Comparison of ENCODE assay signal across 12 cellular contexts in genomic region chrX:103716967-103717366, GRCh38. TPM values are rescaled to one million over a fixed set of nuclear protein-coding genes. Genes with fewer than 3 reads are reported as not detected.
A peak's percentile ranks its signal among the peaks of the same experiment; 100 is the strongest.
DNase-seq lines count a peak whose midpoint lies in the region; ATAC-seq, FAIRE-seq and TF ChIP-seq lines count a peak whose summit lies in the region.
"Had no signal": no experiment of that assay in that cellular context is flagged by ENCODE, and none has a peak within 500 bp of the region (broad histone marks: within the 10 kb centered on the region; RNA-seq: fewer than 3 reads in every experiment).

No MANE protein-coding gene starts in this region.

- H3K9me3 ChIP-seq in endothelial cell of umbilical vein (replicated peaks; ENCODE audit: control insufficient read depth, insufficient read depth, low read length) (no peaks in the 10 kb centered on the region), mucosa of rectum (ENCODE audit: control insufficient read depth in 2 of 2, low read length in 2 of 2) (no peaks in the 10 kb centered on the region)

- H3K4me1 ChIP-seq in endothelial cell of umbilical vein (ENCODE audit: control insufficient read depth, extremely low read depth, insufficient read depth, low read length) = no peaks in the 10 kb centered on the region
- H3K4me1 ChIP-seq in mucosa of rectum (ENCODE audit: control insufficient read depth in 2 of 2, insufficient read depth in 2 of 2, low read length in 2 of 2) = peaks cover 0 to 5% of the 10 kb centered on the region in 2 donors

- H3K27ac ChIP-seq in endothelial cell of umbilical vein (ENCODE audit: insufficient read depth, low read depth, low read length) = no peak overlapping the region
- peak overlapping the region; percentile 73 to 77 for H3K27ac ChIP-seq in mucosa of rectum (ENCODE audit: low read depth in 2 of 2, low read length in 2 of 2)
- H3K27ac ChIP-seq in coronary artery = peak overlapping the region in 1 of 2 donors; percentile 11

- dilution Hi-C loops in endothelial cell of umbilical vein (cut with MboI; ENCODE audit: extremely low pct_ligation_motif_present, low sequenced_read_pairs) = no loop called here

- H3K4me2 ChIP-seq in endothelial cell of umbilical vein (ENCODE audit: insufficient read depth, low read length) = no peak overlapping the region

- CTCF ChIA-PET in endothelial cell of umbilical vein (lab: Charles Lee) = no interaction called here

- H3K9me1 ChIP-seq in endothelial cell of umbilical vein (replicated peaks; ENCODE audit: control insufficient read depth, extremely low read depth, insufficient read depth, low read length) = no peaks in the 10 kb centered on the region

- no peak for TF ChIP-seq POLR2A in endothelial cell of umbilical vein (IDR thresholded peaks at IDR 0.05; ENCODE audit: low read depth, low read length)

- H4K20me1 ChIP-seq in endothelial cell of umbilical vein (replicated peaks; ENCODE audit: control insufficient read depth, extremely low read depth, insufficient read depth, low read length) = no peaks in the 10 kb centered on the region

- ATAC-seq in HG02763 (IDR thresholded peaks at IDR 0.05; ENCODE audit: unreplicated experiment) = no peak
- ATAC-seq: CD8-positive, alpha-beta T cell had no signal

- peak; percentile 74 for FAIRE-seq in endothelial cell of umbilical vein (lab: Jason Lieb, UNC)
- FAIRE-seq: HTR-8/SVneo had no signal

- no peak overlapping the region for H2AFZ ChIP-seq in endothelial cell of umbilical vein (ENCODE audit: low read depth, low read length)

- no peak for TF ChIP-seq CTCF in endothelial cell of umbilical vein (IDR thresholded peaks at IDR 0.05; ENCODE audit: extremely low read depth in 1 of 2, insufficient read depth in 1 of 2, low read depth in 1 of 2, low read length in 2 of 2)
- TF ChIP-seq CTCF in coronary artery (IDR thresholded peaks at IDR 0.05) = no peak

- POLR2A ChIA-PET in endothelial cell of umbilical vein (lab: Charles Lee) = no interaction called here

- H3K36me3 ChIP-seq in endothelial cell of umbilical vein (ENCODE audit: control insufficient read depth in 2 of 2, extremely low read depth in 1 of 2, insufficient read depth in 2 of 2, low read length in 2 of 2) = no peaks in the 10 kb centered on the region
- no peaks in the 10 kb centered on the region for H3K36me3 ChIP-seq in mucosa of rectum (ENCODE audit: control insufficient read depth in 2 of 2, insufficient read depth in 2 of 2, low read length in 2 of 2)

- no peak overlapping the region for H3K9ac ChIP-seq in endothelial cell of umbilical vein (replicated peaks; ENCODE audit: extremely low read depth, insufficient read depth, low read length)
- H3K9ac ChIP-seq in mucosa of rectum (ENCODE audit: low read depth in 1 of 2, low read length in 2 of 2) = no peak overlapping the region

- DNase-seq in AG08395 (ENCODE audit: low spot score) = peak; percentile 55
- DNase-seq in M059J (ENCODE audit: low read depth) = peak; percentile 85
- DNase-seq in endothelial cell of umbilical vein (ENCODE audit: low read depth, low spot score) = peak; percentile 12
- no peak for DNase-seq in pons (ENCODE audit: low spot score)
- DNase-seq in DMS114 treated with DMSO at 0.1 percent for 48 hours (lab: John Stamatoyannopoulos, UW; ENCODE audit: unreplicated experiment) = no peak
- no peak for DNase-seq in coronary artery (ENCODE audit: low spot score)
- DNase-seq: CD8-positive, alpha-beta T cell; NCI-H1694 treated with DMSO at 0.1 percent for 48 hours; OCI-M1 had no signal

- BruUV-seq in endothelial cell of umbilical vein (replicated peaks; lab: Mats Ljungman, UMichigan) = no TSS peak

- intact Hi-C loops in endothelial cell of umbilical vein (cut with micrococcal nuclease) = no loop called here

- H3K79me2 ChIP-seq in endothelial cell of umbilical vein (ENCODE audit: control insufficient read depth, insufficient read depth, low read length) = no peaks in the 10 kb centered on the region

- H3K27me3 ChIP-seq in endothelial cell of umbilical vein (ENCODE audit: control insufficient read depth in 2 of 2, insufficient read depth in 2 of 2, low read length in 2 of 2) = no peaks in the 10 kb centered on the region
- no peaks in the 10 kb centered on the region for H3K27me3 ChIP-seq in mucosa of rectum (ENCODE audit: control insufficient read depth in 2 of 2, insufficient read depth in 2 of 2, low read length in 2 of 2)

- H3K4me3 ChIP-seq in endothelial cell of umbilical vein (replicated peaks in 1 of 3; ENCODE audit: insufficient read depth in 1 of 3, low read depth in 1 of 3, low read length in 3 of 3) = no peak overlapping the region
- H3K4me3 ChIP-seq in mucosa of rectum (ENCODE audit: low read length in 2 of 2) = peak overlapping the region in 1 of 2 donors; percentile 20
- no peak overlapping the region for H3K4me3 ChIP-seq in coronary artery

TF ChIP-seq in endothelial cell of umbilical vein, 7 proteins besides CTCF, POLR2A, EP300 and RAD21:
- TF ChIP-seq POLR2AphosphoS5 (IDR thresholded peaks at IDR 0.05; ENCODE audit: insufficient read depth, low read depth, low read length) (no peak), FOS (IDR thresholded peaks at IDR 0.05; ENCODE audit: borderline replicate concordance, insufficient read depth, low read length) (peak; percentile 20)

RNA-seq across cellular contexts. Expression of gene TMEM31, which starts 6.3 kb away (rescaled TPM):
- total RNA-seq in M059J (2014; rRNA removed; shearing (Covaris generic)) = not detected in 2 replicates
- total RNA-seq in endothelial cell of umbilical vein = not detected in 2 replicates
- 0.19 TPM in 1 of 2 replicates, not detected in the other for polyA plus RNA-seq in endothelial cell of umbilical vein
- not detected in 2 replicates for polyA plus RNA-seq in endothelial cell of umbilical vein (2011; cell fraction: cytosol; rRNA removed)
- polyA plus RNA-seq in endothelial cell of umbilical vein (2011; cell fraction: nucleus; rRNA removed) = not detected in 2 replicates
- polyA plus RNA-seq in endothelial cell of umbilical vein (2012) = not detected in 2 replicates
- not detected in 2 replicates for polyA minus RNA-seq in endothelial cell of umbilical vein
- polyA minus RNA-seq in endothelial cell of umbilical vein (2011; cell fraction: cytosol; rRNA and poly(A)+ RNA removed) = not detected
- polyA minus RNA-seq in endothelial cell of umbilical vein (2011; cell fraction: nucleus; rRNA and poly(A)+ RNA removed) = not detected in 2 replicates
- total RNA-seq: CD8-positive, alpha-beta T cell had no signal

RNA-seq across cellular contexts. Expression of gene MORF4L2, which starts 30.5 kb away (rescaled TPM):
- total RNA-seq in M059J (2014; rRNA removed; shearing (Covaris generic)) = 936 and 1,313 TPM in 2 replicates
- 414 and 445 TPM in 2 replicates for total RNA-seq in endothelial cell of umbilical vein
- 208 and 331 TPM in 2 replicates for polyA plus RNA-seq in endothelial cell of umbilical vein
- polyA plus RNA-seq in endothelial cell of umbilical vein (2011; cell fraction: cytosol; rRNA removed) = 444 and 471 TPM in 2 replicates
- polyA plus RNA-seq in endothelial cell of umbilical vein (2011; cell fraction: nucleus; rRNA removed) = 315 and 479 TPM in 2 replicates
- polyA plus RNA-seq in endothelial cell of umbilical vein (2012) = 497 and 598 TPM in 2 replicates
- 191 and 193 TPM in 2 replicates for polyA minus RNA-seq in endothelial cell of umbilical vein
- polyA minus RNA-seq in endothelial cell of umbilical vein (2011; cell fraction: cytosol; rRNA and poly(A)+ RNA removed) = 103 TPM
- 91.8 and 122 TPM in 2 replicates for polyA minus RNA-seq in endothelial cell of umbilical vein (2011; cell fraction: nucleus; rRNA and poly(A)+ RNA removed)

RNA-seq across cellular contexts. Expression of gene PLP1, which starts 59.7 kb away (rescaled TPM):
- total RNA-seq in M059J (2014; rRNA removed; shearing (Covaris generic)) = not detected in 2 replicates
- total RNA-seq in endothelial cell of umbilical vein = not detected in 2 replicates
- polyA plus RNA-seq in endothelial cell of umbilical vein = not detected in 2 replicates
- not detected in 2 replicates for polyA plus RNA-seq in endothelial cell of umbilical vein (2011; cell fraction: cytosol; rRNA removed)
- not detected in 2 replicates for polyA plus RNA-seq in endothelial cell of umbilical vein (2011; cell fraction: nucleus; rRNA removed)
- polyA plus RNA-seq in endothelial cell of umbilical vein (2012) = not detected in 2 replicates
- not detected in 2 replicates for polyA minus RNA-seq in endothelial cell of umbilical vein
- polyA minus RNA-seq in endothelial cell of umbilical vein (2011; cell fraction: cytosol; rRNA and poly(A)+ RNA removed) = not detected
- polyA minus RNA-seq in endothelial cell of umbilical vein (2011; cell fraction: nucleus; rRNA and poly(A)+ RNA removed) = not detected in 2 replicates
- total RNA-seq: CD8-positive, alpha-beta T cell had no signal

Comparison
In these comparisons a context has a peak if more than half of its experiments do, and no peak if none do; other contexts are left out.
1. DNase-seq: peak in AG08395 (single experiment), M059J (single experiment) and endothelial cell of umbilical vein (single experiment); none in pons (single experiment), DMS114 treated with DMSO at 0.1 percent for 48 hours (single experiment) and coronary artery (single experiment).